Comparison of ENCODE assay signal across 8 cellular contexts in genomic region chr7:100080895-100081534, GRCh38. TPM values are rescaled to one million over a fixed set of nuclear protein-coding genes. Genes with fewer than 3 reads are reported as not detected.
A peak's percentile ranks its signal among the peaks of the same experiment; 100 is the strongest.
DNase-seq lines count a peak whose midpoint lies in the region; ATAC-seq, FAIRE-seq and TF ChIP-seq lines count a peak whose summit lies in the region.

No MANE protein-coding gene starts in this region.

- peak overlapping the region; percentile 87 to 97 for H3K4me3 ChIP-seq in ascending aorta
- H3K4me3 ChIP-seq in HepG2 (replicated peaks in 1 of 3; ENCODE audit: insufficient read depth in 1 of 3, low read depth in 2 of 3, low read length in 3 of 3), result peak overlapping the region; percentile 91 to 99 (median 92)
- peak overlapping the region; percentile 93 to 99 (median 95) for H3K4me3 ChIP-seq in transverse colon

- ATAC-seq in HepG2, result peak; percentile 23

- WGBS in HepG2 (ENCODE audit: low lambda C conversion rate), result 2% methylated on average over 21 of the region's 34 CpGs
- WGBS in transverse colon (ENCODE audit: low coverage in 1 of 2), 2 donors, result 1 to 8% methylated on average over 3 to 34 of the region's 34 CpGs

- no peaks in the 10 kb centered on the region for H3K9me3 Mint-ChIP-seq in IgD-negative memory B cell

- peak; percentile 24 to 76; a peak in 2 of 4 replicates for TF ChIP-seq POLR2A in HepG2 (IDR thresholded peaks at IDR 0.05; ENCODE audit: insufficient read depth in 1 of 2, low read depth in 2 of 2, low read length in 2 of 2)
- no peak for TF ChIP-seq POLR2A in transverse colon (IDR thresholded peaks at IDR 0.05)

- peak overlapping the region; percentile 78 to 96 (median 94) for H3K4me3 Mint-ChIP-seq in IgD-negative memory B cell

- peak; percentile 68 for DNase-seq in DMS 273 (lab: John Stamatoyannopoulos, UW; ENCODE audit: unreplicated experiment)
- DNase-seq in DMS 273 treated with DMSO at 0.1 percent for 48 hours (lab: John Stamatoyannopoulos, UW), result no peak
- no peak for DNase-seq in ascending aorta (ENCODE audit: low spot score in 2 of 2)
- DNase-seq in HepG2 (ENCODE audit: low spot score), result peak; percentile 77
- DNase-seq in transverse colon, result no peak
- DNase-seq in NK-92 treated with Interleukin-12 subunit alpha and Interleukin-12 subunit beta, amount 100 ng/mL, for 24 hours (lab: John Stamatoyannopoulos, UW), result no peak
- no peak for DNase-seq in stimulated activated CD8-positive, alpha-beta memory T cell treated with anti-CD3 and anti-CD28 coated beads, Interleukin-4, amount 100 ng/mL, for 48 hours

- peak overlapping the region; percentile 88 to 98 (median 93) for H3K27ac Mint-ChIP-seq in IgD-negative memory B cell

- H3K27me3 ChIP-seq in ascending aorta (no peaks in the 10 kb centered on the region), HepG2 (ENCODE audit: control insufficient read depth in 1 of 2, insufficient read depth in 2 of 2, low read length in 2 of 2) (no peaks in the 10 kb centered on the region; a peak in 1 of 5 replicates), transverse colon (no peaks in the 10 kb centered on the region)

- H3K4me1 Mint-ChIP-seq in IgD-negative memory B cell, result peaks cover 21 to 26% (median 25%) of the 10 kb centered on the region in 3 donors

- H3K9ac ChIP-seq in HepG2 (ENCODE audit: insufficient read depth, low read depth, low read length), result peak overlapping the region; percentile 99

- TF ChIP-seq RAD21 in HepG2 (CRISPR knock-in tag; IDR thresholded peaks at IDR 0.05), result no peak

- H3K36me3 ChIP-seq in ascending aorta, result peaks cover 13 to 24% of the 10 kb centered on the region in 2 donors
- H3K36me3 ChIP-seq in HepG2 (replicated peaks in 1 of 2; ENCODE audit: control insufficient read depth in 1 of 2, insufficient read depth in 2 of 2, low read length in 2 of 2), result peaks cover 7 to 17% of the 10 kb centered on the region in 2 experiments
- peaks cover 0 to 15% (median 5%) of the 10 kb centered on the region in 4 donors for H3K36me3 ChIP-seq in transverse colon

- TF ChIP-seq EP300 in HepG2 (IDR thresholded peaks at IDR 0.05; ENCODE audit: low read depth in 2 of 2, low read length in 2 of 2) (no peak), HepG2 (CRISPR knock-in tag; IDR thresholded peaks at IDR 0.05; ENCODE audit: borderline replicate concordance) (no peak), transverse colon (IDR thresholded peaks at IDR 0.05; ENCODE audit: low read depth) (no peak)

- BruUV-seq in HepG2 (replicated peaks; lab: Mats Ljungman, UMichigan), result TSS peak; percentile 80

- POLR2A ChIA-PET in HepG2 (lab: Yijun Ruan, JAX), result interaction anchor here (0.9 to 2.0 kb wide), 2 partner anchors 78 to 83 kb away, joined by 3 to 8 read pairs; no protein-coding TSS in a partner anchor

- FAIRE-seq in HepG2 (lab: Jason Lieb, UNC), result no peak

- H3K4me1 ChIP-seq in ascending aorta, result peaks cover 0 to 26% of the 10 kb centered on the region in 2 donors
- H3K4me1 ChIP-seq in HepG2 (ENCODE audit: insufficient read depth, low read length), result peaks cover 49% of the 10 kb centered on the region
- H3K4me1 ChIP-seq in transverse colon, result peaks cover 19 to 55% (median 53%) of the 10 kb centered on the region in 4 donors

- no peaks in the 10 kb centered on the region for H3K36me3 Mint-ChIP-seq in IgD-negative memory B cell

- in situ Hi-C loops in HepG2 (cut with HindIII; ENCODE audit: extremely low pct_ligation_motif_present, low pct_unique_long_range_greater_than_20kb) (no loop called here), transverse colon (cut with MboI; ENCODE audit: low pct_ligation_motif_present in 1 of 4, low pct_unique_long_range_greater_than_20kb in 1 of 4, low sequenced_read_pairs in 3 of 4) (no loop called here)

- H3K9me3 ChIP-seq in ascending aorta (no peaks in the 10 kb centered on the region), HepG2 (ENCODE audit: low read length) (no peaks in the 10 kb centered on the region), transverse colon (no peaks in the 10 kb centered on the region)

- peaks cover 53% of the 10 kb centered on the region for H3K79me2 ChIP-seq in HepG2 (ENCODE audit: insufficient read depth, low read length)

- TF ChIP-seq CTCF in ascending aorta (IDR thresholded peaks at IDR 0.05) (no peak), HepG2 (CRISPR knock-in tag; IDR thresholded peaks at IDR 0.05) (no peak), transverse colon (IDR thresholded peaks at IDR 0.05) (no peak)

- H2AFZ ChIP-seq in HepG2 (ENCODE audit: low read length), result no peak overlapping the region

- CTCF ChIA-PET in HepG2 (lab: Yijun Ruan, JAX; ENCODE audit: low intra/inter-chr PET ratio, low total read pairs), result no interaction called here

- peaks cover 36% of the 10 kb centered on the region for H4K20me1 ChIP-seq in HepG2 (ENCODE audit: insufficient read depth, low read length)

- peak overlapping the region; percentile 97 for H3K4me2 ChIP-seq in HepG2 (ENCODE audit: low read depth, low read length)

- no peaks in the 10 kb centered on the region for H3K27me3 Mint-ChIP-seq in IgD-negative memory B cell

- intact Hi-C loops in ascending aorta (cut with DNase I), result loop anchor here (1.0 to 5.0 kb wide), 5 partner anchors 20 to 164 kb away; partner anchors contain the start of genes AP4M1, MCM7, TRIM4 and ZKSCAN1
- intact Hi-C loops in HepG2 (cut with micrococcal nuclease; ENCODE audit: unreplicated experiment), result loop anchor here (5.0 kb wide), 1 partner anchor 46 kb away; the partner anchor contains the start of gene MBLAC1
- intact Hi-C loops in transverse colon (cut with DNase I; ENCODE audit: low total_unique reads), result no loop called here

- H3K27ac ChIP-seq in ascending aorta, result peak overlapping the region; percentile 77 to 85
- peak overlapping the region; percentile 96 for H3K27ac ChIP-seq in HepG2 (ENCODE audit: extremely low read length, insufficient read depth, low read length)
- H3K27ac ChIP-seq in transverse colon, result peak overlapping the region; percentile 94 to 97 (median 96)

RNA-seq across cellular contexts. Expression of gene ZNF3, which starts 0.5 kb away (rescaled TPM):
- polyA plus RNA-seq in IgD-negative memory B cell, result 31.7 TPM
- total RNA-seq in ascending aorta, result 6.9 TPM
- total RNA-seq in HepG2 (2016; rRNA removed; fragmentation: Illumina TruSeq; extraction: Trizol), result 53.2 and 56.9 TPM in 2 replicates
- 14.5 and 17.2 TPM in 2 replicates for total RNA-seq in HepG2 (2016; cell fraction: cytosol; rRNA removed; fragmentation: Illumina TruSeq; extraction: Trizol; ENCODE audit: low read depth)
- 49.6 and 57.2 TPM in 2 replicates for total RNA-seq in HepG2 (2016; cell fraction: insoluble cytoplasmic fraction; rRNA removed; fragmentation: Illumina TruSeq; extraction: Trizol)
- 31.0 and 33.2 TPM in 2 replicates for total RNA-seq in HepG2 (2016; cell fraction: membrane; rRNA removed; fragmentation: Illumina TruSeq; extraction: Trizol)
- 75.6 and 79.7 TPM in 2 replicates for total RNA-seq in HepG2 (2016; cell fraction: nucleus; rRNA removed; fragmentation: Illumina TruSeq; extraction: Trizol)
- 29.1 and 33.7 TPM in 2 replicates for polyA plus RNA-seq in HepG2 (2011; rRNA removed)
- polyA plus RNA-seq in HepG2 (2011; cell fraction: cytosol; rRNA removed), result 14.7 and 19.2 TPM in 2 replicates
- 57.3 and 62.4 TPM in 2 replicates for polyA plus RNA-seq in HepG2 (2011; cell fraction: nucleus; rRNA removed)
- polyA plus RNA-seq in HepG2 (2012), result 30.0 and 30.2 TPM in 2 replicates
- 5.1 and 5.2 TPM in 2 replicates for polyA plus RNA-seq in HepG2 (2016; cell fraction: cytosol; fragmentation: Illumina TruSeq; extraction: Trizol; ENCODE audit: low read depth)
- 35.8 and 38.2 TPM in 2 replicates for polyA plus RNA-seq in HepG2 (2016; cell fraction: insoluble cytoplasmic fraction; fragmentation: Illumina TruSeq; extraction: Trizol; ENCODE audit: low read depth)
- 12.2 and 13.7 TPM in 2 replicates for polyA plus RNA-seq in HepG2 (2016; cell fraction: membrane; fragmentation: Illumina TruSeq; extraction: Trizol; ENCODE audit: low read depth)
- polyA plus RNA-seq in HepG2 (2016; cell fraction: nucleus; fragmentation: Illumina TruSeq; extraction: Trizol; ENCODE audit: insufficient read depth, low read depth), result 98.1 and 100 TPM in 2 replicates
- polyA minus RNA-seq in HepG2 (2011; rRNA and poly(A)+ RNA removed; ENCODE audit: low replicate concordance), result 32.6 and 73.5 TPM in 2 replicates
- polyA minus RNA-seq in HepG2 (2011; cell fraction: cytosol; rRNA and poly(A)+ RNA removed), result 17.8 and 19.3 TPM in 2 replicates
- polyA minus RNA-seq in HepG2 (2011; cell fraction: nucleus; rRNA and poly(A)+ RNA removed), result 103 and 106 TPM in 2 replicates
- total RNA-seq in transverse colon, result 10 to 100 TPM; 37.4 to 42.7 (median 41.0) TPM

RNA-seq across cellular contexts. Expression of gene COPS6, which starts 7.8 kb away (rescaled TPM):
- polyA plus RNA-seq in IgD-negative memory B cell (121 TPM), HepG2 (2011; rRNA removed) (117 and 124 TPM in 2 replicates)
- total RNA-seq in ascending aorta (18.1 TPM), HepG2 (2016; rRNA removed; fragmentation: Illumina TruSeq; extraction: Trizol) (33.4 and 64.4 TPM in 2 replicates), transverse colon (10 to 100 TPM; 18.3 to 61.3 (median 44.5) TPM)
- total RNA-seq in HepG2 (2016; cell fraction: cytosol; rRNA removed; fragmentation: Illumina TruSeq; extraction: Trizol; ENCODE audit: low read depth), result 9.5 and 10.2 TPM in 2 replicates
- 36.3 and 62.5 TPM in 2 replicates for total RNA-seq in HepG2 (2016; cell fraction: insoluble cytoplasmic fraction; rRNA removed; fragmentation: Illumina TruSeq; extraction: Trizol)
- total RNA-seq in HepG2 (2016; cell fraction: membrane; rRNA removed; fragmentation: Illumina TruSeq; extraction: Trizol), result 15.0 and 17.1 TPM in 2 replicates
- total RNA-seq in HepG2 (2016; cell fraction: nucleus; rRNA removed; fragmentation: Illumina TruSeq; extraction: Trizol), result 28.6 and 31.2 TPM in 2 replicates
- polyA plus RNA-seq in HepG2 (2011; cell fraction: cytosol; rRNA removed), result 122 and 127 TPM in 2 replicates
- 63.0 and 72.5 TPM in 2 replicates for polyA plus RNA-seq in HepG2 (2011; cell fraction: nucleus; rRNA removed)
- 71.1 and 91.2 TPM in 2 replicates for polyA plus RNA-seq in HepG2 (2012)
- polyA plus RNA-seq in HepG2 (2016; cell fraction: cytosol; fragmentation: Illumina TruSeq; extraction: Trizol; ENCODE audit: low read depth), result 26.8 and 27.5 TPM in 2 replicates
- 132 and 136 TPM in 2 replicates for polyA plus RNA-seq in HepG2 (2016; cell fraction: insoluble cytoplasmic fraction; fragmentation: Illumina TruSeq; extraction: Trizol; ENCODE audit: low read depth)
- polyA plus RNA-seq in HepG2 (2016; cell fraction: membrane; fragmentation: Illumina TruSeq; extraction: Trizol; ENCODE audit: low read depth), result 25.7 and 26.0 TPM in 2 replicates
- 83.2 and 85.6 TPM in 2 replicates for polyA plus RNA-seq in HepG2 (2016; cell fraction: nucleus; fragmentation: Illumina TruSeq; extraction: Trizol; ENCODE audit: insufficient read depth, low read depth)
- polyA minus RNA-seq in HepG2 (2011; rRNA and poly(A)+ RNA removed; ENCODE audit: low replicate concordance), result 104 and 348 TPM in 2 replicates
- 44.1 and 55.6 TPM in 2 replicates for polyA minus RNA-seq in HepG2 (2011; cell fraction: cytosol; rRNA and poly(A)+ RNA removed)
- polyA minus RNA-seq in HepG2 (2011; cell fraction: nucleus; rRNA and poly(A)+ RNA removed), result 29.6 and 33.3 TPM in 2 replicates

RNA-seq across cellular contexts. Expression of gene MCM7, which starts 20.2 kb away (rescaled TPM):
- polyA plus RNA-seq in IgD-negative memory B cell, result 33.4 TPM
- total RNA-seq in ascending aorta, result 52.2 TPM
- total RNA-seq in HepG2 (2016; rRNA removed; fragmentation: Illumina TruSeq; extraction: Trizol), result 214 and 229 TPM in 2 replicates
- 19.3 and 25.3 TPM in 2 replicates for total RNA-seq in HepG2 (2016; cell fraction: cytosol; rRNA removed; fragmentation: Illumina TruSeq; extraction: Trizol; ENCODE audit: low read depth)
- 222 and 231 TPM in 2 replicates for total RNA-seq in HepG2 (2016; cell fraction: insoluble cytoplasmic fraction; rRNA removed; fragmentation: Illumina TruSeq; extraction: Trizol)
- 36.3 and 40.6 TPM in 2 replicates for total RNA-seq in HepG2 (2016; cell fraction: membrane; rRNA removed; fragmentation: Illumina TruSeq; extraction: Trizol)
- 158 and 170 TPM in 2 replicates for total RNA-seq in HepG2 (2016; cell fraction: nucleus; rRNA removed; fragmentation: Illumina TruSeq; extraction: Trizol)
- 74.6 and 84.5 TPM in 2 replicates for polyA plus RNA-seq in HepG2 (2011; rRNA removed)
- polyA plus RNA-seq in HepG2 (2011; cell fraction: cytosol; rRNA removed), result 43.5 and 88.2 TPM in 2 replicates
- polyA plus RNA-seq in HepG2 (2011; cell fraction: nucleus; rRNA removed), result 179 and 250 TPM in 2 replicates
- 55.3 and 79.0 TPM in 2 replicates for polyA plus RNA-seq in HepG2 (2012)
- polyA plus RNA-seq in HepG2 (2016; cell fraction: cytosol; fragmentation: Illumina TruSeq; extraction: Trizol; ENCODE audit: low read depth), result 13.7 and 15.9 TPM in 2 replicates
- polyA plus RNA-seq in HepG2 (2016; cell fraction: insoluble cytoplasmic fraction; fragmentation: Illumina TruSeq; extraction: Trizol; ENCODE audit: low read depth), result 184 and 192 TPM in 2 replicates
- polyA plus RNA-seq in HepG2 (2016; cell fraction: membrane; fragmentation: Illumina TruSeq; extraction: Trizol; ENCODE audit: low read depth), result 21.2 and 24.5 TPM in 2 replicates
- polyA plus RNA-seq in HepG2 (2016; cell fraction: nucleus; fragmentation: Illumina TruSeq; extraction: Trizol; ENCODE audit: insufficient read depth, low read depth), result 208 and 214 TPM in 2 replicates
- polyA minus RNA-seq in HepG2 (2011; rRNA and poly(A)+ RNA removed; ENCODE audit: low replicate concordance), result 187 and 581 TPM in 2 replicates
- polyA minus RNA-seq in HepG2 (2011; cell fraction: cytosol; rRNA and poly(A)+ RNA removed), result 44.7 and 74.8 TPM in 2 replicates
- 108 and 139 TPM in 2 replicates for polyA minus RNA-seq in HepG2 (2011; cell fraction: nucleus; rRNA and poly(A)+ RNA removed)
- 10 to 100 TPM; 30.3 to 72.6 (median 38.7) TPM for total RNA-seq in transverse colon

RNA-seq across cellular contexts. Expression of gene AP4M1, which starts 20.4 kb away (rescaled TPM):
- polyA plus RNA-seq in IgD-negative memory B cell (4.5 TPM), HepG2 (2011; rRNA removed) (6.0 and 6.3 TPM in 2 replicates)
- total RNA-seq in ascending aorta (29.6 TPM), HepG2 (2016; rRNA removed; fragmentation: Illumina TruSeq; extraction: Trizol) (8.2 and 9.7 TPM in 2 replicates), transverse colon (10 to 100 TPM; 16.5 to 86.0 (median 54.9) TPM)
- 4.1 and 5.3 TPM in 2 replicates for total RNA-seq in HepG2 (2016; cell fraction: cytosol; rRNA removed; fragmentation: Illumina TruSeq; extraction: Trizol; ENCODE audit: low read depth)
- 7.7 and 10.0 TPM in 2 replicates for total RNA-seq in HepG2 (2016; cell fraction: insoluble cytoplasmic fraction; rRNA removed; fragmentation: Illumina TruSeq; extraction: Trizol)
- 5.6 and 6.2 TPM in 2 replicates for total RNA-seq in HepG2 (2016; cell fraction: membrane; rRNA removed; fragmentation: Illumina TruSeq; extraction: Trizol)
- 5.9 and 11.5 TPM in 2 replicates for total RNA-seq in HepG2 (2016; cell fraction: nucleus; rRNA removed; fragmentation: Illumina TruSeq; extraction: Trizol)
- 3.9 and 4.9 TPM in 2 replicates for polyA plus RNA-seq in HepG2 (2011; cell fraction: cytosol; rRNA removed)
- 11.1 and 15.0 TPM in 2 replicates for polyA plus RNA-seq in HepG2 (2011; cell fraction: nucleus; rRNA removed)
- polyA plus RNA-seq in HepG2 (2012), result 4.9 and 5.0 TPM in 2 replicates
- 2.8 and 2.9 TPM in 2 replicates for polyA plus RNA-seq in HepG2 (2016; cell fraction: cytosol; fragmentation: Illumina TruSeq; extraction: Trizol; ENCODE audit: low read depth)
- polyA plus RNA-seq in HepG2 (2016; cell fraction: insoluble cytoplasmic fraction; fragmentation: Illumina TruSeq; extraction: Trizol; ENCODE audit: low read depth), result 5.9 and 7.7 TPM in 2 replicates
- 3.9 and 4.1 TPM in 2 replicates for polyA plus RNA-seq in HepG2 (2016; cell fraction: membrane; fragmentation: Illumina TruSeq; extraction: Trizol; ENCODE audit: low read depth)
- polyA plus RNA-seq in HepG2 (2016; cell fraction: nucleus; fragmentation: Illumina TruSeq; extraction: Trizol; ENCODE audit: insufficient read depth, low read depth), result 13.0 and 18.6 TPM in 2 replicates
- 10.8 and 17.7 TPM in 2 replicates for polyA minus RNA-seq in HepG2 (2011; rRNA and poly(A)+ RNA removed; ENCODE audit: low replicate concordance)
- polyA minus RNA-seq in HepG2 (2011; cell fraction: cytosol; rRNA and poly(A)+ RNA removed), result 3.0 and 5.2 TPM in 2 replicates
- polyA minus RNA-seq in HepG2 (2011; cell fraction: nucleus; rRNA and poly(A)+ RNA removed), result 6.7 and 7.2 TPM in 2 replicates

RNA-seq across cellular contexts. Expression of gene ZSCAN21, which starts 31.4 kb away (rescaled TPM):
- polyA plus RNA-seq in IgD-negative memory B cell (9.9 TPM), HepG2 (2011; rRNA removed) (7.0 and 8.5 TPM in 2 replicates)
- total RNA-seq in ascending aorta (58.5 TPM), HepG2 (2016; rRNA removed; fragmentation: Illumina TruSeq; extraction: Trizol) (10.0 and 11.8 TPM in 2 replicates), transverse colon (10 to 100 TPM in 2 of 4 donors, 1 to 10 TPM in 1, under 1 TPM in 1; 0.75 to 28.7 (median 10.0) TPM)
- total RNA-seq in HepG2 (2016; cell fraction: cytosol; rRNA removed; fragmentation: Illumina TruSeq; extraction: Trizol; ENCODE audit: low read depth), result 3.2 and 3.8 TPM in 2 replicates
- total RNA-seq in HepG2 (2016; cell fraction: insoluble cytoplasmic fraction; rRNA removed; fragmentation: Illumina TruSeq; extraction: Trizol), result 9.0 and 11.1 TPM in 2 replicates
- 5.6 and 5.8 TPM in 2 replicates for total RNA-seq in HepG2 (2016; cell fraction: membrane; rRNA removed; fragmentation: Illumina TruSeq; extraction: Trizol)
- 6.2 and 6.3 TPM in 2 replicates for total RNA-seq in HepG2 (2016; cell fraction: nucleus; rRNA removed; fragmentation: Illumina TruSeq; extraction: Trizol)
- 6.5 and 7.7 TPM in 2 replicates for polyA plus RNA-seq in HepG2 (2011; cell fraction: cytosol; rRNA removed)
- polyA plus RNA-seq in HepG2 (2011; cell fraction: nucleus; rRNA removed), result 4.4 and 4.7 TPM in 2 replicates
- 5.6 and 6.7 TPM in 2 replicates for polyA plus RNA-seq in HepG2 (2012)
- polyA plus RNA-seq in HepG2 (2016; cell fraction: cytosol; fragmentation: Illumina TruSeq; extraction: Trizol; ENCODE audit: low read depth), result 1.5 and 1.7 TPM in 2 replicates
- polyA plus RNA-seq in HepG2 (2016; cell fraction: insoluble cytoplasmic fraction; fragmentation: Illumina TruSeq; extraction: Trizol; ENCODE audit: low read depth), result 10.0 and 11.5 TPM in 2 replicates
- polyA plus RNA-seq in HepG2 (2016; cell fraction: membrane; fragmentation: Illumina TruSeq; extraction: Trizol; ENCODE audit: low read depth), result 3.1 and 3.5 TPM in 2 replicates
- polyA plus RNA-seq in HepG2 (2016; cell fraction: nucleus; fragmentation: Illumina TruSeq; extraction: Trizol; ENCODE audit: insufficient read depth, low read depth), result 8.6 and 9.3 TPM in 2 replicates
- 4.0 and 4.9 TPM in 2 replicates for polyA minus RNA-seq in HepG2 (2011; rRNA and poly(A)+ RNA removed; ENCODE audit: low replicate concordance)
- polyA minus RNA-seq in HepG2 (2011; cell fraction: cytosol; rRNA and poly(A)+ RNA removed), result 2.6 and 5.7 TPM in 2 replicates
- 3.1 and 4.2 TPM in 2 replicates for polyA minus RNA-seq in HepG2 (2011; cell fraction: nucleus; rRNA and poly(A)+ RNA removed)

Comparison
In these comparisons a context has a peak if more than half of its experiments do, and no peak if none do; other contexts are left out.
1. DNase-seq: peak in DMS 273 (single experiment) and HepG2 (single experiment); none in DMS 273 treated with DMSO at 0.1 percent for 48 hours (single experiment), ascending aorta (0 of 2), transverse colon (single experiment), NK-92 treated with Interleukin-12 subunit alpha and Interleukin-12 subunit beta, amount 100 ng/mL, for 24 hours (single experiment) and stimulated activated CD8-positive, alpha-beta memory T cell treated with anti-CD3 and anti-CD28 coated beads, Interleukin-4, amount 100 ng/mL, for 48 hours (single experiment).
2. Peak in every context shown above with its lines, with median percentiles within 50 percentile points of each other: H3K27ac ChIP-seq and H3K4me3 ChIP-seq.